In the genomic region with DNA sequence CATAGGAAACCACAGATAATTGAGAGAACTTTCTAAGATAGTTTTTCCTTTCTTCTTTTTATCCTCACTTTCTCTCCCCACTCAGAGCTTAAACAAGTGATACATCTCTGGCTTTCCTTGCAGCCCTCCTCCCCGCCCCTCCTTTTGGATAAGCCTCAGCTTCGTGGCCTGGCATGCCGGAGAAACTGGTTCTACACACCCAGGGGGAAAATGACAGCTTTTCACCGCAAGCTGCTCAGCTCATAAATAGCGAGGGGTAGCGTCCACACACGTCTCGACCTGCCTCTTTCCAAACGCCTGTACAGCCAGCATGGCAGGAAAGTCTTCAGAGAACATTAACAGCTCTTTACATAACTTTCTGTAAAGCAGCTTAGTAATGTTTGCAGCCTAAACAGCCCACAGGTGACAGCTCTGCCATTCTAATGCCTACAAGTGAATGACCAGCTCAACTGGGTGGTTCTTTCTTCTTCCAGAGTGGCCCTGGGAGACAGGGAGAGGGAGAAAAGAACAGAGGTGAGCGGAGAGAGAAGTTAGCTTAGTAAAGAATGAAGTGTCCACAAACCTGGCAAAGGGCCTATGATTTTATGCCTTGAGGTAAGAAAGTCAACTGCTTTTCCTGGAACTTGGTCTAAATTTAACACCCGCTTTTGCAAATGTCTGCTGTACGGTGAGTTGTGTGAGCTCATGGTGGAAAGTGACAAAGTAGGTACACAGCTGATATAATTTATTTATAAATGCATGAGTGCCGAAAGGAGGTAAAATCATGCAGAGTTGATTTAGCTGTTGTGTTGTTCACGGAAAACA, we compare ENCODE assay signal across 1 cellular context.
TF ChIP-seq lines count a peak whose summit lies in the region.

No MANE protein-coding gene starts in this region.

TF ChIP-seq in GM23338, 12 proteins besides CTCF, POLR2A, EP300 and RAD21 (continued from another document):
- TF ChIP-seq, protein P1, sequence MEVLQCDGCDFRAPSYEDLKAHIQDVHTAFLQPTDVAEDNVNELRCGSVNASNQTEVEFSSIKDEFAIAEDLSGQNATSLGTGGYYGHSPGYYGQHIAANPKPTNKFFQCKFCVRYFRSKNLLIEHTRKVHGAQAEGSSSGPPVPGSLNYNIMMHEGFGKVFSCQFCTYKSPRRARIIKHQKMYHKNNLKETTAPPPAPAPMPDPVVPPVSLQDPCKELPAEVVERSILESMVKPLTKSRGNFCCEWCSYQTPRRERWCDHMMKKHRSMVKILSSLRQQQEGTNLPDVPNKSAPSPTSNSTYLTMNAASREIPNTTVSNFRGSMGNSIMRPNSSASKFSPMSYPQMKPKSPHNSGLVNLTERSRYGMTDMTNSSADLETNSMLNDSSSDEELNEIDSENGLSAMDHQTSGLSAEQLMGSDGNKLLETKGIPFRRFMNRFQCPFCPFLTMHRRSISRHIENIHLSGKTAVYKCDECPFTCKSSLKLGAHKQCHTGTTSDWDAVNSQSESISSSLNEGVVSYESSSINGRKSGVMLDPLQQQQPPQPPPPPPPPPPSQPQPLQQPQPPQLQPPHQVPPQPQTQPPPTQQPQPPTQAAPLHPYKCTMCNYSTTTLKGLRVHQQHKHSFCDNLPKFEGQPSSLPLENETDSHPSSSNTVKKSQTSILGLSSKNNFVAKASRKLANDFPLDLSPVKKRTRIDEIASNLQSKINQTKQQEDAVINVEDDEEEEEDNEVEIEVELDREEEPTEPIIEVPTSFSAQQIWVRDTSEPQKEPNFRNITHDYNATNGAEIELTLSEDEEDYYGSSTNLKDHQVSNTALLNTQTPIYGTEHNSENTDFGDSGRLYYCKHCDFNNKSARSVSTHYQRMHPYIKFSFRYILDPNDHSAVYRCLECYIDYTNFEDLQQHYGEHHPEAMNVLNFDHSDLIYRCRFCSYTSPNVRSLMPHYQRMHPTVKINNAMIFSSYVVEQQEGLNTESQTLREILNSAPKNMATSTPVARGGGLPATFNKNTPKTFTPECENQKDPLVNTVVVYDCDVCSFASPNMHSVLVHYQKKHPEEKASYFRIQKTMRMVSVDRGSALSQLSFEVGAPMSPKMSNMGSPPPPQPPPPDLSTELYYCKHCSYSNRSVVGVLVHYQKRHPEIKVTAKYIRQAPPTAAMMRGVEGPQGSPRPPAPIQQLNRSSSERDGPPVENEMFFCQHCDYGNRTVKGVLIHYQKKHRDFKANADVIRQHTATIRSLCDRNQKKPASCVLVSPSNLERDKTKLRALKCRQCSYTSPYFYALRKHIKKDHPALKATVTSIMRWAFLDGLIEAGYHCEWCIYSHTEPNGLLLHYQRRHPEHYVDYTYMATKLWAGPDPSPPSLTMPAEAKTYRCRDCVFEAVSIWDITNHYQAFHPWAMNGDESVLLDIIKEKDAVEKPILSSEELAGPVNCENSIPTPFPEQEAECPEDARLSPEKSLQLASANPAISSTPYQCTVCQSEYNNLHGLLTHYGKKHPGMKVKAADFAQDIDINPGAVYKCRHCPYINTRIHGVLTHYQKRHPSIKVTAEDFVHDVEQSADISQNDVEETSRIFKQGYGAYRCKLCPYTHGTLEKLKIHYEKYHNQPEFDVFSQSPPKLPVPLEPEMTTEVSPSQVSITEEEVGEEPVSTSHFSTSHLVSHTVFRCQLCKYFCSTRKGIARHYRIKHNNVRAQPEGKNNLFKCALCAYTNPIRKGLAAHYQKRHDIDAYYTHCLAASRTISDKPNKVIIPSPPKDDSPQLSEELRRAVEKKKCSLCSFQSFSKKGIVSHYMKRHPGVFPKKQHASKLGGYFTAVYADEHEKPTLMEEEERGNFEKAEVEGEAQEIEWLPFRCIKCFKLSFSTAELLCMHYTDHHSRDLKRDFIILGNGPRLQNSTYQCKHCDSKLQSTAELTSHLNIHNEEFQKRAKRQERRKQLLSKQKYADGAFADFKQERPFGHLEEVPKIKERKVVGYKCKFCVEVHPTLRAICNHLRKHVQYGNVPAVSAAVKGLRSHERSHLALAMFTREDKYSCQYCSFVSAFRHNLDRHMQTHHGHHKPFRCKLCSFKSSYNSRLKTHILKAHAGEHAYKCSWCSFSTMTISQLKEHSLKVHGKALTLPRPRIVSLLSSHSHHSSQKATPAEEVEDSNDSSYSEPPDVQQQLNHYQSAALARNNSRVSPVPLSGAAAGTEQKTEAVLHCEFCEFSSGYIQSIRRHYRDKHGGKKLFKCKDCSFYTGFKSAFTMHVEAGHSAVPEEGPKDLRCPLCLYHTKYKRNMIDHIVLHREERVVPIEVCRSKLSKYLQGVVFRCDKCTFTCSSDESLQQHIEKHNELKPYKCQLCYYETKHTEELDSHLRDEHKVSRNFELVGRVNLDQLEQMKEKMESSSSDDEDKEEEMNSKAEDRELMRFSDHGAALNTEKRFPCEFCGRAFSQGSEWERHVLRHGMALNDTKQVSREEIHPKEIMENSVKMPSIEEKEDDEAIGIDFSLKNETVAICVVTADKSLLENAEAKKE (CRISPR knock-in tag; IDR thresholded peaks at IDR 0.05), result no peak
- TF ChIP-seq ZNF331 (CRISPR knock-in tag; IDR thresholded peaks at IDR 0.05; ENCODE audit: low read depth) (no peak), JUNB (IDR thresholded peaks at IDR 0.05; ENCODE audit: unreplicated experiment) (no peak), EZH2 (IDR thresholded peaks at IDR 0.05; ENCODE audit: low read depth, unreplicated experiment) (no peak)
- TF ChIP-seq, protein P2, sequence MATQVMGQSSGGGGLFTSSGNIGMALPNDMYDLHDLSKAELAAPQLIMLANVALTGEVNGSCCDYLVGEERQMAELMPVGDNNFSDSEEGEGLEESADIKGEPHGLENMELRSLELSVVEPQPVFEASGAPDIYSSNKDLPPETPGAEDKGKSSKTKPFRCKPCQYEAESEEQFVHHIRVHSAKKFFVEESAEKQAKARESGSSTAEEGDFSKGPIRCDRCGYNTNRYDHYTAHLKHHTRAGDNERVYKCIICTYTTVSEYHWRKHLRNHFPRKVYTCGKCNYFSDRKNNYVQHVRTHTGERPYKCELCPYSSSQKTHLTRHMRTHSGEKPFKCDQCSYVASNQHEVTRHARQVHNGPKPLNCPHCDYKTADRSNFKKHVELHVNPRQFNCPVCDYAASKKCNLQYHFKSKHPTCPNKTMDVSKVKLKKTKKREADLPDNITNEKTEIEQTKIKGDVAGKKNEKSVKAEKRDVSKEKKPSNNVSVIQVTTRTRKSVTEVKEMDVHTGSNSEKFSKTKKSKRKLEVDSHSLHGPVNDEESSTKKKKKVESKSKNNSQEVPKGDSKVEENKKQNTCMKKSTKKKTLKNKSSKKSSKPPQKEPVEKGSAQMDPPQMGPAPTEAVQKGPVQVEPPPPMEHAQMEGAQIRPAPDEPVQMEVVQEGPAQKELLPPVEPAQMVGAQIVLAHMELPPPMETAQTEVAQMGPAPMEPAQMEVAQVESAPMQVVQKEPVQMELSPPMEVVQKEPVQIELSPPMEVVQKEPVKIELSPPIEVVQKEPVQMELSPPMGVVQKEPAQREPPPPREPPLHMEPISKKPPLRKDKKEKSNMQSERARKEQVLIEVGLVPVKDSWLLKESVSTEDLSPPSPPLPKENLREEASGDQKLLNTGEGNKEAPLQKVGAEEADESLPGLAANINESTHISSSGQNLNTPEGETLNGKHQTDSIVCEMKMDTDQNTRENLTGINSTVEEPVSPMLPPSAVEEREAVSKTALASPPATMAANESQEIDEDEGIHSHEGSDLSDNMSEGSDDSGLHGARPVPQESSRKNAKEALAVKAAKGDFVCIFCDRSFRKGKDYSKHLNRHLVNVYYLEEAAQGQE (IDR thresholded peaks at IDR 0.05; ENCODE audit: unreplicated experiment), result no peak
